ENCODE assay signal across 1 cellular context in the genomic region with DNA sequence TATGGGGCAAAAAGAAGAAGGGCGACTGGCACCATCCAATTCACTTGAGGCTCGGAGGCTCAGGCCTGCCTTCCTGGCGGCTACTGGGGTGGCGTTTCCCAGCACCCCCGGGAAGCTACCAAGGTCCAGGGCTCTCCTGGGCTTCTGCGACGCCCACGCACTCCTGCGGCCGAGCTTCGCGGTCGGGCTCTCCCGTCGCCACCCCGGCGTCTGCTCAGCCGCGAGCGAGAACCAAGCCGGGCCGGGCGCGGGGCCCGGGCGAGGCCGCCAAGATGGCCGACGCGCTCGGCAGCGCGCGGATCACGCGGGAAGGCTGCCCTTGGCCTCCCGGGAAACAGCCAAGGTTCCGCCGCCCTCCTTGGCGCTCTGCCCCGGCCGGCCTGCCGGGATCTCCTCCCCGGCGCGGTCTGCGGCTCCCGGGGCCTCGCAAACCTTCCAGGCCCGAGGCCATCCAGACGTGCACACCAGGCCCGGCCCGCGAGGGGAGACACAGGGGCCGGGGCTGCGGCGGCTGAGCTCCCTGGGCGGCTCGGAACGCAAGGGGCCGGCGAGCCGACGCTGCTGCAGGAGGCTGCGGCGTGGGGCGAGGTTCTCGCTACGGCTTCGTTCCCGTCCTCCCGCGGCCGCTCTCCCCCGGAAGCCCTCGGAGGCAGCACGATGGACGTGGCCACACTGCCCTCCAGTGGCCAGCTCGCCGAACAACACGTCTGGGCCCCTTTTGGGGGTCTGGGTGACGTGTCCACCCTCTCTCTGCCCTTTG.
A peak's percentile ranks its signal among the peaks of the same experiment; 100 is the strongest.
TF ChIP-seq lines count a peak whose summit lies in the region.

No MANE protein-coding gene starts in this region.

TF ChIP-seq in HepG2, 621 proteins besides CTCF, POLR2A, EP300 and RAD21 (continued from another document and continues in another):
- TF ChIP-seq, protein P1, sequence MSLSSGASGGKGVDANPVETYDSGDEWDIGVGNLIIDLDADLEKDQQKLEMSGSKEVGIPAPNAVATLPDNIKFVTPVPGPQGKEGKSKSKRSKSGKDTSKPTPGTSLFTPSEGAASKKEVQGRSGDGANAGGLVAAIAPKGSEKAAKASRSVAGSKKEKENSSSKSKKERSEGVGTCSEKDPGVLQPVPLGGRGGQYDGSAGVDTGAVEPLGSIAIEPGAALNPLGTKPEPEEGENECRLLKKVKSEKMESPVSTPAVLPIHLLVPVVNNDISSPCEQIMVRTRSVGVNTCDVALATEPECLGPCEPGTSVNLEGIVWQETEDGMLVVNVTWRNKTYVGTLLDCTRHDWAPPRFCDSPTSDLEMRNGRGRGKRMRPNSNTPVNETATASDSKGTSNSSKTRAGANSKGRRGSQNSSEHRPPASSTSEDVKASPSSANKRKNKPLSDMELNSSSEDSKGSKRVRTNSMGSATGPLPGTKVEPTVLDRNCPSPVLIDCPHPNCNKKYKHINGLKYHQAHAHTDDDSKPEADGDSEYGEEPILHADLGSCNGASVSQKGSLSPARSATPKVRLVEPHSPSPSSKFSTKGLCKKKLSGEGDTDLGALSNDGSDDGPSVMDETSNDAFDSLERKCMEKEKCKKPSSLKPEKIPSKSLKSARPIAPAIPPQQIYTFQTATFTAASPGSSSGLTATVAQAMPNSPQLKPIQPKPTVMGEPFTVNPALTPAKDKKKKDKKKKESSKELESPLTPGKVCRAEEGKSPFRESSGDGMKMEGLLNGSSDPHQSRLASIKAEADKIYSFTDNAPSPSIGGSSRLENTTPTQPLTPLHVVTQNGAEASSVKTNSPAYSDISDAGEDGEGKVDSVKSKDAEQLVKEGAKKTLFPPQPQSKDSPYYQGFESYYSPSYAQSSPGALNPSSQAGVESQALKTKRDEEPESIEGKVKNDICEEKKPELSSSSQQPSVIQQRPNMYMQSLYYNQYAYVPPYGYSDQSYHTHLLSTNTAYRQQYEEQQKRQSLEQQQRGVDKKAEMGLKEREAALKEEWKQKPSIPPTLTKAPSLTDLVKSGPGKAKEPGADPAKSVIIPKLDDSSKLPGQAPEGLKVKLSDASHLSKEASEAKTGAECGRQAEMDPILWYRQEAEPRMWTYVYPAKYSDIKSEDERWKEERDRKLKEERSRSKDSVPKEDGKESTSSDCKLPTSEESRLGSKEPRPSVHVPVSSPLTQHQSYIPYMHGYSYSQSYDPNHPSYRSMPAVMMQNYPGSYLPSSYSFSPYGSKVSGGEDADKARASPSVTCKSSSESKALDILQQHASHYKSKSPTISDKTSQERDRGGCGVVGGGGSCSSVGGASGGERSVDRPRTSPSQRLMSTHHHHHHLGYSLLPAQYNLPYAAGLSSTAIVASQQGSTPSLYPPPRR (CRISPR knock-in tag; IDR thresholded peaks at IDR 0.05; ENCODE audit: borderline replicate concordance), result no peak
- TF ChIP-seq HMGA1 (CRISPR knock-in tag; conservative IDR thresholded peaks at IDR 0.05) (no peak), ZNF670 (CRISPR knock-in tag; IDR thresholded peaks at IDR 0.05; ENCODE audit: borderline replicate concordance) (no peak; the same call in 1 of the 2 replicates), ZNF549 (CRISPR knock-in tag; IDR thresholded peaks at IDR 0.05) (no peak), ZFX (CRISPR knock-in tag; IDR thresholded peaks at IDR 0.05; ENCODE audit: low read depth) (peak; percentile 87), CC2D1A (CRISPR knock-in tag; IDR thresholded peaks at IDR 0.05) (no peak), RFX1 (IDR thresholded peaks at IDR 0.05) (no peak), ZNF468 (CRISPR knock-in tag; IDR thresholded peaks at IDR 0.05) (no peak), ZSCAN12 (CRISPR knock-in tag; IDR thresholded peaks at IDR 0.05) (no peak), ZNF629 (CRISPR knock-in tag; conservative IDR thresholded peaks at IDR 0.05) (no peak), ZFP62 (CRISPR knock-in tag; IDR thresholded peaks at IDR 0.05) (no peak), ZNF33B (CRISPR knock-in tag; IDR thresholded peaks at IDR 0.05) (0 out of 2 replicates have a peak, but pooled peaks have one; percentile 73), FOXO1 (CRISPR knock-in tag; IDR thresholded peaks at IDR 0.05) (peak; percentile 71), ZNF335 (CRISPR knock-in tag; IDR thresholded peaks at IDR 0.05) (no peak), HDAC6 (IDR thresholded peaks at IDR 0.05; ENCODE audit: low read depth, low read length) (no peak), ZNF446 (CRISPR knock-in tag; IDR thresholded peaks at IDR 0.05) (no peak), ZNF180 (CRISPR knock-in tag; IDR thresholded peaks at IDR 0.05; ENCODE audit: borderline replicate concordance, low read depth) (no peak), NONO (IDR thresholded peaks at IDR 0.05) (no peak), NONO (CRISPR knock-in tag; conservative IDR thresholded peaks at IDR 0.05) (peak; percentile 67; the same call in 1 of the 2 replicates), ZNF510 (CRISPR knock-in tag; IDR thresholded peaks at IDR 0.05; ENCODE audit: low read depth) (no peak), ZMYM2 (CRISPR knock-in tag; IDR thresholded peaks at IDR 0.05) (no peak), KDM5B (CRISPR knock-in tag; IDR thresholded peaks at IDR 0.05; ENCODE audit: borderline replicate concordance) (peak; percentile 78; the same call in 1 of the 2 replicates), SATB2 (CRISPR knock-in tag; IDR thresholded peaks at IDR 0.05) (no peak), RFX3 (CRISPR knock-in tag; IDR thresholded peaks at IDR 0.05) (no peak)
- TF ChIP-seq, protein P2, sequence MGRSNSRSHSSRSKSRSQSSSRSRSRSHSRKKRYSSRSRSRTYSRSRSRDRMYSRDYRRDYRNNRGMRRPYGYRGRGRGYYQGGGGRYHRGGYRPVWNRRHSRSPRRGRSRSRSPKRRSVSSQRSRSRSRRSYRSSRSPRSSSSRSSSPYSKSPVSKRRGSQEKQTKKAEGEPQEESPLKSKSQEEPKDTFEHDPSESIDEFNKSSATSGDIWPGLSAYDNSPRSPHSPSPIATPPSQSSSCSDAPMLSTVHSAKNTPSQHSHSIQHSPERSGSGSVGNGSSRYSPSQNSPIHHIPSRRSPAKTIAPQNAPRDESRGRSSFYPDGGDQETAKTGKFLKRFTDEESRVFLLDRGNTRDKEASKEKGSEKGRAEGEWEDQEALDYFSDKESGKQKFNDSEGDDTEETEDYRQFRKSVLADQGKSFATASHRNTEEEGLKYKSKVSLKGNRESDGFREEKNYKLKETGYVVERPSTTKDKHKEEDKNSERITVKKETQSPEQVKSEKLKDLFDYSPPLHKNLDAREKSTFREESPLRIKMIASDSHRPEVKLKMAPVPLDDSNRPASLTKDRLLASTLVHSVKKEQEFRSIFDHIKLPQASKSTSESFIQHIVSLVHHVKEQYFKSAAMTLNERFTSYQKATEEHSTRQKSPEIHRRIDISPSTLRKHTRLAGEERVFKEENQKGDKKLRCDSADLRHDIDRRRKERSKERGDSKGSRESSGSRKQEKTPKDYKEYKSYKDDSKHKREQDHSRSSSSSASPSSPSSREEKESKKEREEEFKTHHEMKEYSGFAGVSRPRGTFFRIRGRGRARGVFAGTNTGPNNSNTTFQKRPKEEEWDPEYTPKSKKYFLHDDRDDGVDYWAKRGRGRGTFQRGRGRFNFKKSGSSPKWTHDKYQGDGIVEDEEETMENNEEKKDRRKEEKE (IDR thresholded peaks at IDR 0.05), result no peak
- TF ChIP-seq, protein P3, sequence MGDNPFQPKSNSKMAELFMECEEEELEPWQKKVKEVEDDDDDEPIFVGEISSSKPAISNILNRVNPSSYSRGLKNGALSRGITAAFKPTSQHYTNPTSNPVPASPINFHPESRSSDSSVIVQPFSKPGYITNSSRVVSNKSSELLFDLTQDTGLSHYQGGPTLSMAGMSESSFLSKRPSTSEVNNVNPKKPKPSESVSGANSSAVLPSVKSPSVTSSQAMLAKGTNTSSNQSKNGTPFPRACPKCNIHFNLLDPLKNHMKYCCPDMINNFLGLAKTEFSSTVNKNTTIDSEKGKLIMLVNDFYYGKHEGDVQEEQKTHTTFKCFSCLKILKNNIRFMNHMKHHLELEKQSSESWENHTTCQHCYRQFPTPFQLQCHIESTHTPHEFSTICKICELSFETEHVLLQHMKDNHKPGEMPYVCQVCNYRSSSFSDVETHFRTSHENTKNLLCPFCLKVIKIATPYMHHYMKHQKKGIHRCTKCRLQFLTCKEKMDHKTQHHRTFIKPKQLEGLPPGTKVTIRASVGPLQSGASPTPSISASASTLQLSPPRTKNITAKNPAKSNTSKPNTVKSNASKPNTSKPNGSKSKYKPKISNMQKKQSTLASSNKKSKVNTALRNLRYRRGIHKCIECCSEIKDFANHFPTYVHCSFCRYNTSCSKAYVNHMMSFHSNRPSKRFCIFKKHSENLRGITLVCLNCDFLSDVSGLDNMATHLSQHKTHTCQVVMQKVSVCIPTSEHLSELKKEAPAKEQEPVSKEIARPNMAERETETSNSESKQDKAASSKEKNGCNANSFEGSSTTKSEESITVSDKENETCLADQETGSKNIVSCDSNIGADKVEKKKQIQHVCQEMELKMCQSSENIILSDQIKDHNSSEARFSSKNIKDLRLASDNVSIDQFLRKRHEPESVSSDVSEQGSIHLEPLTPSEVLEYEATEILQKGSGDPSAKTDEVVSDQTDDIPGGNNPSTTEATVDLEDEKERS (CRISPR knock-in tag; IDR thresholded peaks at IDR 0.05), result no peak
- TF ChIP-seq, protein P4, sequence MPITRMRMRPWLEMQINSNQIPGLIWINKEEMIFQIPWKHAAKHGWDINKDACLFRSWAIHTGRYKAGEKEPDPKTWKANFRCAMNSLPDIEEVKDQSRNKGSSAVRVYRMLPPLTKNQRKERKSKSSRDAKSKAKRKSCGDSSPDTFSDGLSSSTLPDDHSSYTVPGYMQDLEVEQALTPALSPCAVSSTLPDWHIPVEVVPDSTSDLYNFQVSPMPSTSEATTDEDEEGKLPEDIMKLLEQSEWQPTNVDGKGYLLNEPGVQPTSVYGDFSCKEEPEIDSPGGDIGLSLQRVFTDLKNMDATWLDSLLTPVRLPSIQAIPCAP (CRISPR knock-in tag; IDR thresholded peaks at IDR 0.05; ENCODE audit: low read depth), result no peak
- TF ChIP-seq, protein P5, sequence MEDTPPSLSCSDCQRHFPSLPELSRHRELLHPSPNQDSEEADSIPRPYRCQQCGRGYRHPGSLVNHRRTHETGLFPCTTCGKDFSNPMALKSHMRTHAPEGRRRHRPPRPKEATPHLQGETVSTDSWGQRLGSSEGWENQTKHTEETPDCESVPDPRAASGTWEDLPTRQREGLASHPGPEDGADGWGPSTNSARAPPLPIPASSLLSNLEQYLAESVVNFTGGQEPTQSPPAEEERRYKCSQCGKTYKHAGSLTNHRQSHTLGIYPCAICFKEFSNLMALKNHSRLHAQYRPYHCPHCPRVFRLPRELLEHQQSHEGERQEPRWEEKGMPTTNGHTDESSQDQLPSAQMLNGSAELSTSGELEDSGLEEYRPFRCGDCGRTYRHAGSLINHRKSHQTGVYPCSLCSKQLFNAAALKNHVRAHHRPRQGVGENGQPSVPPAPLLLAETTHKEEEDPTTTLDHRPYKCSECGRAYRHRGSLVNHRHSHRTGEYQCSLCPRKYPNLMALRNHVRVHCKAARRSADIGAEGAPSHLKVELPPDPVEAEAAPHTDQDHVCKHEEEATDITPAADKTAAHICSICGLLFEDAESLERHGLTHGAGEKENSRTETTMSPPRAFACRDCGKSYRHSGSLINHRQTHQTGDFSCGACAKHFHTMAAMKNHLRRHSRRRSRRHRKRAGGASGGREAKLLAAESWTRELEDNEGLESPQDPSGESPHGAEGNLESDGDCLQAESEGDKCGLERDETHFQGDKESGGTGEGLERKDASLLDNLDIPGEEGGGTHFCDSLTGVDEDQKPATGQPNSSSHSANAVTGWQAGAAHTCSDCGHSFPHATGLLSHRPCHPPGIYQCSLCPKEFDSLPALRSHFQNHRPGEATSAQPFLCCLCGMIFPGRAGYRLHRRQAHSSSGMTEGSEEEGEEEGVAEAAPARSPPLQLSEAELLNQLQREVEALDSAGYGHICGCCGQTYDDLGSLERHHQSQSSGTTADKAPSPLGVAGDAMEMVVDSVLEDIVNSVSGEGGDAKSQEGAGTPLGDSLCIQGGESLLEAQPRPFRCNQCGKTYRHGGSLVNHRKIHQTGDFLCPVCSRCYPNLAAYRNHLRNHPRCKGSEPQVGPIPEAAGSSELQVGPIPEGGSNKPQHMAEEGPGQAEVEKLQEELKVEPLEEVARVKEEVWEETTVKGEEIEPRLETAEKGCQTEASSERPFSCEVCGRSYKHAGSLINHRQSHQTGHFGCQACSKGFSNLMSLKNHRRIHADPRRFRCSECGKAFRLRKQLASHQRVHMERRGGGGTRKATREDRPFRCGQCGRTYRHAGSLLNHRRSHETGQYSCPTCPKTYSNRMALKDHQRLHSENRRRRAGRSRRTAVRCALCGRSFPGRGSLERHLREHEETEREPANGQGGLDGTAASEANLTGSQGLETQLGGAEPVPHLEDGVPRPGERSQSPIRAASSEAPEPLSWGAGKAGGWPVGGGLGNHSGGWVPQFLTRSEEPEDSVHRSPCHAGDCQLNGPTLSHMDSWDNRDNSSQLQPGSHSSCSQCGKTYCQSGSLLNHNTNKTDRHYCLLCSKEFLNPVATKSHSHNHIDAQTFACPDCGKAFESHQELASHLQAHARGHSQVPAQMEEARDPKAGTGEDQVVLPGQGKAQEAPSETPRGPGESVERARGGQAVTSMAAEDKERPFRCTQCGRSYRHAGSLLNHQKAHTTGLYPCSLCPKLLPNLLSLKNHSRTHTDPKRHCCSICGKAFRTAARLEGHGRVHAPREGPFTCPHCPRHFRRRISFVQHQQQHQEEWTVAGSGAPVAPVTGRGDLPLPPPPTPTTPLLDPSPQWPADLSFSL (CRISPR knock-in tag; IDR thresholded peaks at IDR 0.05), result no peak
- TF ChIP-seq, protein P6, sequence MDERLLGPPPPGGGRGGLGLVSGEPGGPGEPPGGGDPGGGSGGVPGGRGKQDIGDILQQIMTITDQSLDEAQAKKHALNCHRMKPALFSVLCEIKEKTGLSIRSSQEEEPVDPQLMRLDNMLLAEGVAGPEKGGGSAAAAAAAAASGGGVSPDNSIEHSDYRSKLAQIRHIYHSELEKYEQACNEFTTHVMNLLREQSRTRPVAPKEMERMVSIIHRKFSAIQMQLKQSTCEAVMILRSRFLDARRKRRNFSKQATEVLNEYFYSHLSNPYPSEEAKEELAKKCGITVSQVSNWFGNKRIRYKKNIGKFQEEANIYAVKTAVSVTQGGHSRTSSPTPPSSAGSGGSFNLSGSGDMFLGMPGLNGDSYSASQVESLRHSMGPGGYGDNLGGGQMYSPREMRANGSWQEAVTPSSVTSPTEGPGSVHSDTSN (CRISPR knock-in tag; IDR thresholded peaks at IDR 0.05), result no peak
- TF ChIP-seq, protein P7, sequence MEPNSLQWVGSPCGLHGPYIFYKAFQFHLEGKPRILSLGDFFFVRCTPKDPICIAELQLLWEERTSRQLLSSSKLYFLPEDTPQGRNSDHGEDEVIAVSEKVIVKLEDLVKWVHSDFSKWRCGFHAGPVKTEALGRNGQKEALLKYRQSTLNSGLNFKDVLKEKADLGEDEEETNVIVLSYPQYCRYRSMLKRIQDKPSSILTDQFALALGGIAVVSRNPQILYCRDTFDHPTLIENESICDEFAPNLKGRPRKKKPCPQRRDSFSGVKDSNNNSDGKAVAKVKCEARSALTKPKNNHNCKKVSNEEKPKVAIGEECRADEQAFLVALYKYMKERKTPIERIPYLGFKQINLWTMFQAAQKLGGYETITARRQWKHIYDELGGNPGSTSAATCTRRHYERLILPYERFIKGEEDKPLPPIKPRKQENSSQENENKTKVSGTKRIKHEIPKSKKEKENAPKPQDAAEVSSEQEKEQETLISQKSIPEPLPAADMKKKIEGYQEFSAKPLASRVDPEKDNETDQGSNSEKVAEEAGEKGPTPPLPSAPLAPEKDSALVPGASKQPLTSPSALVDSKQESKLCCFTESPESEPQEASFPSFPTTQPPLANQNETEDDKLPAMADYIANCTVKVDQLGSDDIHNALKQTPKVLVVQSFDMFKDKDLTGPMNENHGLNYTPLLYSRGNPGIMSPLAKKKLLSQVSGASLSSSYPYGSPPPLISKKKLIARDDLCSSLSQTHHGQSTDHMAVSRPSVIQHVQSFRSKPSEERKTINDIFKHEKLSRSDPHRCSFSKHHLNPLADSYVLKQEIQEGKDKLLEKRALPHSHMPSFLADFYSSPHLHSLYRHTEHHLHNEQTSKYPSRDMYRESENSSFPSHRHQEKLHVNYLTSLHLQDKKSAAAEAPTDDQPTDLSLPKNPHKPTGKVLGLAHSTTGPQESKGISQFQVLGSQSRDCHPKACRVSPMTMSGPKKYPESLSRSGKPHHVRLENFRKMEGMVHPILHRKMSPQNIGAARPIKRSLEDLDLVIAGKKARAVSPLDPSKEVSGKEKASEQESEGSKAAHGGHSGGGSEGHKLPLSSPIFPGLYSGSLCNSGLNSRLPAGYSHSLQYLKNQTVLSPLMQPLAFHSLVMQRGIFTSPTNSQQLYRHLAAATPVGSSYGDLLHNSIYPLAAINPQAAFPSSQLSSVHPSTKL (CRISPR knock-in tag; IDR thresholded peaks at IDR 0.05), result peak; percentile 64
